Comparison of ENCODE assay signal across 1 cellular context in the genomic region with DNA sequence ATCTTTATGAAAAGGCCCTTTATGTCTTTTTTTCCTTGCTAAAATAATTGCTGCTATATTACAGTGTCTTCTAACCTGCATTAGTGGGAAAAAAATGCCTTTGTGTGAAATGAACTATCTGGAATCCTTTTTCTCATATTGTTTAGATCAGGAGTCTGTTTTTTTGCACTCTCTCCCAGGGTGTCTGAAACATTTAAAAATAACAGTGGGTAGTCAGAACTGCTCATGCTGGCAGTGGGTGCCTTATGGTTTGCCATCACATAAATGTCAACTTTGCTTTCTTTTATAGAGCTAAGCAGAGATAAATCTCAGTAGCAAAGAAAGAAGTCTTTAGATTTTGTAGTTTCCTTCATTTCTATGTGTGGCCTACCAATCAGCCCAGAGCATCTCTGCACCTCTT.
TF ChIP-seq lines count a peak whose summit lies in the region.

No MANE protein-coding gene starts in this region.

TF ChIP-seq in IMR-90, 13 proteins besides CTCF, POLR2A, EP300 and RAD21 (continued from another document):
- TF ChIP-seq MAZ (IDR thresholded peaks at IDR 0.05; ENCODE audit: borderline replicate concordance, low read depth, low read length) = no peak
- TF ChIP-seq, protein P1, sequence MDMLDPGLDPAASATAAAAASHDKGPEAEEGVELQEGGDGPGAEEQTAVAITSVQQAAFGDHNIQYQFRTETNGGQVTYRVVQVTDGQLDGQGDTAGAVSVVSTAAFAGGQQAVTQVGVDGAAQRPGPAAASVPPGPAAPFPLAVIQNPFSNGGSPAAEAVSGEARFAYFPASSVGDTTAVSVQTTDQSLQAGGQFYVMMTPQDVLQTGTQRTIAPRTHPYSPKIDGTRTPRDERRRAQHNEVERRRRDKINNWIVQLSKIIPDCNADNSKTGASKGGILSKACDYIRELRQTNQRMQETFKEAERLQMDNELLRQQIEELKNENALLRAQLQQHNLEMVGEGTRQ (IDR thresholded peaks at IDR 0.05; ENCODE audit: low read depth, low read length) = no peak
- no peak for TF ChIP-seq SMC3 (IDR thresholded peaks at IDR 0.05; ENCODE audit: low read depth, low read length)
TF ChIP-seq in IMR-90: peak in this region for 0.
